ENCODE assay signal across 9 cellular contexts in the genomic region with DNA sequence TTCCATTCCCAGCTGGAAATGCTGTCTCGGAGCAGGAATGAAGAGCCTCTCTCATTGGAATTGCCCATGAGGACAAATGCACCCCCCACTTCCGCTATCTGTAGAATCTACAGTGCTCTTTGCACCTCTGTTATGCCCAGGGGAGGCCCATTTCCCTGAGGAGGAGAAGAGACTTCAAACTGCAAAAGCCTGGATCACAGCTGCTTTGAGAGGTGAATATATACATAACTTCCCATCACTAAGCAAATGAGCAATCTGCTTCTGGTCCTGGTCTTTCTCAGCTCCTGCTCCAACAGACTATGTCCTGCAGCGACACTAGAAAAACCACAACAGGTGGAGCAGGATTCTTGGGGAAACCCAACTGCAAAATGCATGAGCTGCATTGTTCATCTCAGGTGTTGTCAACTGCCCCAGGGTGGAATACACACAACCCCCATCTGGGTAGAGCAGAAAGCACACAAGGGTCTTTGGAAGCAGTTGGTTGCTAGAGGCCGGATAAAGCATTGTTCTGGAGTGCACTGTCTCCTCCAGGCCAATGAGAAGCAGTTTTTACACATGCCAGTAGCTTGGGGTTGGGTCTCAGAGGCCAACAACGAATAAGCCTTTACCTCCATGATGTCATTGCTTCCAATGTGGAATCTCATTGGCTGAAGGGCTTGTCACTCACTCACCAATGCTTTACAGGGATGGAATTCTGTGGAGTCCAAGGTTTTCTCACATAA.
DNase-seq lines count a peak whose midpoint lies in the region; ATAC-seq and TF ChIP-seq lines count a peak whose summit lies in the region.
"Had no signal": no experiment of that assay in that cellular context is flagged by ENCODE, and none has a peak within 500 bp of the region (broad histone marks: within the 10 kb centered on the region; RNA-seq: fewer than 3 reads in every experiment).

No MANE protein-coding gene starts in this region.

- peak overlapping the region; percentile 41 for H3K9ac ChIP-seq in neural cell (ENCODE audit: low read length)

- H3F3A ChIP-seq in neural cell (ENCODE audit: insufficient read depth, low read length, poor library complexity, severe bottlenecking) = no peaks in the 10 kb centered on the region

- H3K79me2 ChIP-seq in neural cell (replicated peaks; ENCODE audit: insufficient read depth, low read length) = no peaks in the 10 kb centered on the region
- H3K79me2 ChIP-seq in osteoblast (ENCODE audit: insufficient read depth, low read length) = no peaks in the 10 kb centered on the region

- H3K36me3 ChIP-seq in neural cell (ENCODE audit: insufficient read depth, low read length) (no peaks in the 10 kb centered on the region), osteoblast (ENCODE audit: insufficient read depth, low read length) (no peaks in the 10 kb centered on the region)
- H3K36me3 ChIP-seq: pancreas had no signal

- no peak for ATAC-seq in T-cell (replicated peaks in 1 of 4)

- peak overlapping the region; percentile 41 for H2AFZ ChIP-seq in neural cell (ENCODE audit: low read depth, low read length)
- no peak overlapping the region for H2AFZ ChIP-seq in osteoblast (ENCODE audit: low read length)

- POLR2A ChIA-PET in T-cell (lab: Charles Lee) = no interaction called here

- no peaks in the 10 kb centered on the region for H3K27me3 ChIP-seq in neural cell (ENCODE audit: insufficient read depth, low read depth, low read length)
- peaks cover 3% of the 10 kb centered on the region for H3K27me3 ChIP-seq in osteoblast (ENCODE audit: insufficient read depth, low read length)
- H3K27me3 ChIP-seq: pancreas had no signal

- no peak overlapping the region for H3K4me2 ChIP-seq in neural cell (ENCODE audit: low read length)
- no peak overlapping the region for H3K4me2 ChIP-seq in osteoblast (ENCODE audit: insufficient read depth, low read length)

- H3K4me3 Mint-ChIP-seq in chondrocyte (ENCODE audit: unreplicated experiment) = no peak overlapping the region
- H3K4me3 Mint-ChIP-seq in T-cell = no peak overlapping the region

- H3K9me3 ChIP-seq in neural cell (ENCODE audit: low read length) (no peaks in the 10 kb centered on the region), osteoblast (ENCODE audit: low read depth, low read length) (no peaks in the 10 kb centered on the region)
- H3K9me3 ChIP-seq: pancreas had no signal

- CTCF ChIA-PET in T-cell (lab: Charles Lee) = interaction anchor here in 1 of 2 donors (0.6 kb wide), 1 partner anchor 56 kb away, joined by 6 read pairs; no protein-coding TSS in a partner anchor

- TF ChIP-seq RAD21 in neural cell (conservative IDR thresholded peaks at IDR 0.05) = peak; percentile 20

- H3K9me2 ChIP-seq in neural cell (ENCODE audit: insufficient read depth, low read length) = no peaks in the 10 kb centered on the region

- peaks cover 50% of the 10 kb centered on the region for H3K27me3 Mint-ChIP-seq in chondrocyte (ENCODE audit: low read depth)
- H3K27me3 Mint-ChIP-seq in T-cell = no peaks in the 10 kb centered on the region

- peak; percentile 21 for TF ChIP-seq CTCF in neural cell (IDR thresholded peaks at IDR 0.05; ENCODE audit: poor library complexity, severe bottlenecking)
- TF ChIP-seq CTCF in chondrocyte (IDR thresholded peaks at IDR 0.05) = no peak
- TF ChIP-seq CTCF in osteoblast (IDR thresholded peaks at IDR 0.05; ENCODE audit: extremely low read depth, low read depth, low read length) = no peak

- H4K20me1 ChIP-seq in neural cell (ENCODE audit: insufficient read depth) = no peaks in the 10 kb centered on the region
- no peaks in the 10 kb centered on the region for H4K20me1 ChIP-seq in osteoblast (ENCODE audit: insufficient read depth, low read length)

- H3K4me1 ChIP-seq in osteoblast (ENCODE audit: insufficient read depth, low read length) = peaks cover 3% of the 10 kb centered on the region
- H3K4me1 ChIP-seq: pancreas had no signal

- DNase-seq in GM03348 (ENCODE audit: low spot score) (peak; percentile 33), NCI-H2107 treated with DMSO at 0.1 percent for 48 hours (lab: John Stamatoyannopoulos, UW; ENCODE audit: unreplicated experiment) (peak; percentile 88), dermis blood vessel endothelial cell (peak; percentile 37), chondrocyte (ENCODE audit: low spot score) (no peak), osteoblast (ENCODE audit: insufficient read length, low spot score, missing footprints) (no peak), T-cell (no peak)
- DNase-seq in stimulated activated CD4-positive, alpha-beta T cell treated with anti-CD3 and anti-CD28 coated beads, Interleukin-4, amount 100 ng/mL, for 1 hour = no peak

- H3K4me1 Mint-ChIP-seq in chondrocyte (ENCODE audit: low read depth) = peaks cover 7% of the 10 kb centered on the region
- H3K4me1 Mint-ChIP-seq in T-cell = peaks cover 25 to 38% (median 33%) of the 10 kb centered on the region in 3 donors

- H3K9me3 Mint-ChIP-seq in chondrocyte (ENCODE audit: low read depth) = peaks cover 1% of the 10 kb centered on the region
- no peaks in the 10 kb centered on the region for H3K9me3 Mint-ChIP-seq in T-cell

- no peak for TF ChIP-seq EP300 in neural cell (conservative IDR thresholded peaks at IDR 0.05; ENCODE audit: poor library complexity, severe bottlenecking)

- H3K4me3 ChIP-seq in neural cell (ENCODE audit: low read length) (no peak overlapping the region), osteoblast (ENCODE audit: insufficient read depth, low read length) (no peak overlapping the region)
- H3K4me3 ChIP-seq: pancreas had no signal

- H3K36me3 Mint-ChIP-seq in chondrocyte (ENCODE audit: low read depth) (peaks cover 3% of the 10 kb centered on the region), T-cell (no peaks in the 10 kb centered on the region)

- no peak overlapping the region for H3K27ac Mint-ChIP-seq in chondrocyte (ENCODE audit: unreplicated experiment)
- H3K27ac Mint-ChIP-seq in T-cell = no peak overlapping the region

- H3K27ac ChIP-seq in neural cell (ENCODE audit: low read length) = peak overlapping the region; percentile 72
- no peak overlapping the region for H3K27ac ChIP-seq in osteoblast (ENCODE audit: low read depth, low read length)
- H3K27ac ChIP-seq: pancreas had no signal

TF ChIP-seq in neural cell, 6 proteins besides CTCF, POLR2A, EP300 and RAD21:
- TF ChIP-seq EZH2 (IDR thresholded peaks at IDR 0.05; ENCODE audit: borderline replicate concordance, insufficient read depth, low read length, poor library complexity, severe bottlenecking) = no peak
- TF ChIP-seq POLR2AphosphoS5 (IDR thresholded peaks at IDR 0.05) = peak; percentile 40
- TF ChIP-seq MXI1 (conservative IDR thresholded peaks at IDR 0.05; ENCODE audit: poor library complexity, severe bottlenecking) = no peak
- no peak for TF ChIP-seq SMC3 (conservative IDR thresholded peaks at IDR 0.05; ENCODE audit: poor library complexity)

Comparison
In these comparisons a context has a peak if more than half of its experiments do, and no peak if none do; other contexts are left out.
1. DNase-seq: peak in GM03348 (single experiment), NCI-H2107 treated with DMSO at 0.1 percent for 48 hours (single experiment) and dermis blood vessel endothelial cell (single experiment); none in chondrocyte (single experiment), stimulated activated CD4-positive, alpha-beta T cell treated with anti-CD3 and anti-CD28 coated beads, Interleukin-4, amount 100 ng/mL, for 1 hour (single experiment), osteoblast (single experiment) and T-cell (0 of 34).